Comparison of ENCODE assay signal across 8 cellular contexts in genomic region chr20:63082308-63082938, GRCh38.
DNase-seq lines count a peak whose midpoint lies in the region; ATAC-seq and TF ChIP-seq lines count a peak whose summit lies in the region.

No MANE protein-coding gene starts in this region.

- H3K4me1 ChIP-seq in heart left ventricle = no peaks in the 10 kb centered on the region

- no peak overlapping the region for H3K27ac ChIP-seq in heart left ventricle

- H3K27me3 ChIP-seq in heart left ventricle = peaks cover 0 to 31% (median 11%) of the 10 kb centered on the region in 9 donors

- intact Hi-C loops in heart left ventricle (cut with DNase I) = no loop called here

- H3K9me3 ChIP-seq in heart left ventricle = peaks cover 0 to 28% (median 18%) of the 10 kb centered on the region in 12 donors

- no peak overlapping the region for H3K4me3 ChIP-seq in heart left ventricle

- TF ChIP-seq POLR2A in heart left ventricle (IDR thresholded peaks at IDR 0.05) = no peak

- no peak for TF ChIP-seq CTCF in heart left ventricle (IDR thresholded peaks at IDR 0.05)

- 11 to 28% (median 17%) methylated on average over 6 to 15 of the region's 15 CpGs for WGBS in heart left ventricle, 4 donors

- no peaks in the 10 kb centered on the region for H3K36me3 ChIP-seq in heart left ventricle

- ATAC-seq in heart left ventricle (peak in 3 of 4 donors; percentile 22 to 63 (median 62)), GM21390 (IDR thresholded peaks at IDR 0.05; ENCODE audit: unreplicated experiment) (no peak)

- peak; percentile 67 for DNase-seq in activated effector memory CD4-positive, alpha-beta T cell treated with anti-CD3 and anti-CD28 coated beads, Interleukin-2, amount 50 U/mL, for 16 hours
- no peak for DNase-seq in activated effector memory CD4-positive, alpha-beta T cell treated with Interleukin-2 at 50 U/mL for 16 hours
- DNase-seq in UCSD-AML1 (lab: John Stamatoyannopoulos, UW; ENCODE audit: unreplicated experiment) (peak; percentile 27), heart left ventricle (peak in 4 of 5 donors; percentile 37 to 71 (median 44)), stromal cell of bone marrow (ENCODE audit: low read depth) (peak; percentile 14), T-helper 1 cell (no peak), SHP77 (lab: John Stamatoyannopoulos, UW) (no peak)

Comparison
In these comparisons a context has a peak if more than half of its experiments do, and no peak if none do; other contexts are left out.
1. DNase-seq: peak in activated effector memory CD4-positive, alpha-beta T cell treated with anti-CD3 and anti-CD28 coated beads, Interleukin-2, amount 50 U/mL, for 16 hours (single experiment), UCSD-AML1 (single experiment), heart left ventricle (4 of 5) and stromal cell of bone marrow (single experiment); none in activated effector memory CD4-positive, alpha-beta T cell treated with Interleukin-2 at 50 U/mL for 16 hours (single experiment), T-helper 1 cell (0 of 5) and SHP77 (0 of 2).